In genomic region chr3:149638401-149639092, GRCh38 we compare ENCODE assay signal across 9 cellular contexts. TPM values are rescaled to one million over a fixed set of nuclear protein-coding genes. Genes with fewer than 3 reads are reported as not detected.
DNase-seq lines count a peak whose midpoint lies in the region; ATAC-seq and TF ChIP-seq lines count a peak whose summit lies in the region.
"Had no signal": no experiment of that assay in that cellular context is flagged by ENCODE, and none has a peak within 500 bp of the region (broad histone marks: within the 10 kb centered on the region; RNA-seq: fewer than 3 reads in every experiment).

No MANE protein-coding gene starts in this region.

- TF ChIP-seq CTCF in HFFc6 (IDR thresholded peaks at IDR 0.05) (no peak), cardiac fibroblast (IDR thresholded peaks at IDR 0.05; ENCODE audit: low read depth, low read length) (no peak), thyroid gland (IDR thresholded peaks at IDR 0.05) (no peak)
- TF ChIP-seq CTCF in activated CD8-positive, alpha-beta T cell treated with anti-CD3 and anti-CD28 coated beads for 36 hours (IDR thresholded peaks at IDR 0.05) = no peak

- H3K27ac ChIP-seq in subcutaneous abdominal adipose tissue (ENCODE audit: low read depth, low read length) (no peak overlapping the region), thyroid gland (peak overlapping the region in 1 of 3 donors; percentile 1)

- CTCF ChIA-PET in activated CD8-positive, alpha-beta T cell treated with anti-CD3 and anti-CD28 coated beads for 36 hours (lab: Charles Lee) = interaction anchor here (0.8 kb wide), 1 partner anchor 17 kb away, joined by 4 read pairs; no protein-coding TSS in a partner anchor

- H3K9me3 Mint-ChIP-seq in HFFc6 = no peaks in the 10 kb centered on the region
- H3K9me3 Mint-ChIP-seq in activated CD8-positive, alpha-beta T cell treated with anti-CD3 and anti-CD28 coated beads for 36 hours = no peaks in the 10 kb centered on the region

- H3K9me3 ChIP-seq in subcutaneous abdominal adipose tissue (ENCODE audit: control insufficient read depth in 5 of 5, low read length in 5 of 5) (no peaks in the 10 kb centered on the region), thyroid gland (no peaks in the 10 kb centered on the region)

- H3K36me3 ChIP-seq in subcutaneous abdominal adipose tissue (ENCODE audit: control insufficient read depth in 5 of 5, insufficient read depth in 5 of 5, low read length in 5 of 5) (no peaks in the 10 kb centered on the region), thyroid gland (no peaks in the 10 kb centered on the region)

- peak overlapping the region in 4 of 5 donors; percentile 32 to 57 (median 46) for H3K9ac ChIP-seq in subcutaneous abdominal adipose tissue (ENCODE audit: low read length in 5 of 5)

- H3K27me3 Mint-ChIP-seq in HFFc6 (ENCODE audit: insufficient read depth) = no peaks in the 10 kb centered on the region
- peaks cover 12% of the 10 kb centered on the region for H3K27me3 Mint-ChIP-seq in activated CD8-positive, alpha-beta T cell treated with anti-CD3 and anti-CD28 coated beads for 36 hours

- WGBS in thyroid gland, 2 donors = 53 to 57% methylated on average over 12 of the region's 12 CpGs

- TF ChIP-seq POLR2A in thyroid gland (IDR thresholded peaks at IDR 0.05) = no peak
- TF ChIP-seq POLR2A in GM18505 (IDR thresholded peaks at IDR 0.05; ENCODE audit: borderline replicate concordance, extremely low read depth, insufficient read depth, insufficient read length) = no peak

- H3K36me3 Mint-ChIP-seq in HFFc6 (ENCODE audit: low read depth) = peaks cover 12% of the 10 kb centered on the region
- H3K36me3 Mint-ChIP-seq in activated CD8-positive, alpha-beta T cell treated with anti-CD3 and anti-CD28 coated beads for 36 hours (ENCODE audit: low read depth) = no peaks in the 10 kb centered on the region

- H3K4me3 Mint-ChIP-seq in HFFc6 = peak overlapping the region; percentile 87
- no peak overlapping the region for H3K4me3 Mint-ChIP-seq in activated CD8-positive, alpha-beta T cell treated with anti-CD3 and anti-CD28 coated beads for 36 hours

- peak overlapping the region; percentile 91 for H3K27ac Mint-ChIP-seq in HFFc6
- H3K27ac Mint-ChIP-seq in activated CD8-positive, alpha-beta T cell treated with anti-CD3 and anti-CD28 coated beads for 36 hours = no peak overlapping the region

- no peak for ATAC-seq in activated CD8-positive, alpha-beta T cell treated with anti-CD3 and anti-CD28 coated beads for 36 hours
- no peak for ATAC-seq in GM18505 (IDR thresholded peaks at IDR 0.05; ENCODE audit: unreplicated experiment)

- intact Hi-C loops in thyroid gland (cut with DNase I) = no loop called here
- intact Hi-C loops in activated CD8-positive, alpha-beta T cell treated with anti-CD3 and anti-CD28 coated beads for 36 hours (cut with micrococcal nuclease) = no loop called here

- peak; percentile 65 for DNase-seq in HFFc6
- DNase-seq in cardiac fibroblast (ENCODE audit: low read depth in 2 of 2) = peak; percentile 45 to 52
- DNase-seq in left kidney (ENCODE audit: low read depth, low spot score) = peak; percentile 61
- no peak for DNase-seq in thyroid gland
- no peak for DNase-seq in HUDEP-2 (lab: John Stamatoyannopoulos, UW; ENCODE audit: unreplicated experiment in 76 of 76)
- DNase-seq in activated CD8-positive, alpha-beta T cell treated with anti-CD3 and anti-CD28 coated beads for 36 hours = no peak
- DNase-seq: activated naive CD4-positive, alpha-beta T cell had no signal

- POLR2A ChIA-PET in activated CD8-positive, alpha-beta T cell treated with anti-CD3 and anti-CD28 coated beads for 36 hours (lab: Charles Lee) = no interaction called here

- H3K4me1 ChIP-seq in subcutaneous abdominal adipose tissue (ENCODE audit: control insufficient read depth in 5 of 5, insufficient read depth in 5 of 5, low read length in 5 of 5) (peaks cover 2 to 27% (median 20%) of the 10 kb centered on the region in 5 donors), thyroid gland (peaks cover 18 to 32% of the 10 kb centered on the region in 2 donors)

- H3K27me3 ChIP-seq in subcutaneous abdominal adipose tissue (ENCODE audit: control insufficient read depth in 5 of 5, insufficient read depth in 4 of 5, low read length in 5 of 5) = no peaks in the 10 kb centered on the region
- H3K27me3 ChIP-seq in thyroid gland = no peaks in the 10 kb centered on the region

- H3K4me1 Mint-ChIP-seq in HFFc6 (ENCODE audit: low read depth) = peaks cover 75% of the 10 kb centered on the region
- H3K4me1 Mint-ChIP-seq in activated CD8-positive, alpha-beta T cell treated with anti-CD3 and anti-CD28 coated beads for 36 hours (ENCODE audit: low read depth) = no peaks in the 10 kb centered on the region

- peak overlapping the region in 1 of 2 donors; percentile 32 for H3K4me3 ChIP-seq in cardiac fibroblast (replicated peaks in 1 of 2; ENCODE audit: low read depth in 2 of 2, low read length in 2 of 2)
- peak overlapping the region; percentile 45 to 64 (median 51) for H3K4me3 ChIP-seq in subcutaneous abdominal adipose tissue (ENCODE audit: low read depth in 1 of 5, low read length in 5 of 5)
- H3K4me3 ChIP-seq in thyroid gland (replicated peaks in 1 of 3) = no peak overlapping the region

RNA-seq across cellular contexts. Expression of gene WWTR1, which starts 19.3 kb away (rescaled TPM):
- total RNA-seq in HFFc6 (2021; fragmentation: NEBNext Ultra II Directional; extraction: Animal tissue kit (Norgen Biotek cat#: 25700)) = 10 to 100 TPM; 41.5 to 49.7 (median 45.5) TPM
- total RNA-seq in thyroid gland = 10 to 100 TPM; 56.7 to 87.6 (median 78.5) TPM
- under 1 TPM; 0.40 to 0.63 TPM for total RNA-seq in activated CD8-positive, alpha-beta T cell treated with anti-CD3 and anti-CD28 coated beads for 36 hours

Comparison
In these comparisons a context has a peak if more than half of its experiments do, and no peak if none do; other contexts are left out.
1. DNase-seq: peak in HFFc6 (single experiment), cardiac fibroblast (2 of 2) and left kidney (single experiment); none in thyroid gland (0 of 2), HUDEP-2 (0 of 76) and activated CD8-positive, alpha-beta T cell treated with anti-CD3 and anti-CD28 coated beads for 36 hours (single experiment).
2. H3K4me3 ChIP-seq: peak in subcutaneous abdominal adipose tissue (5 of 5); none in thyroid gland (0 of 3).
3. RNA of gene WWTR1, which starts 19.3 kb away (total RNA-seq): 56.7 to 87.6 TPM in thyroid gland and 41.5 to 49.7 TPM in HFFc6; 0.40 to 0.63 TPM in activated CD8-positive, alpha-beta T cell treated with anti-CD3 and anti-CD28 coated beads for 36 hours; every median in the first group is over 10 times any median in the second.